Comparison of ENCODE assay signal across 14 cellular contexts in the genomic region with DNA sequence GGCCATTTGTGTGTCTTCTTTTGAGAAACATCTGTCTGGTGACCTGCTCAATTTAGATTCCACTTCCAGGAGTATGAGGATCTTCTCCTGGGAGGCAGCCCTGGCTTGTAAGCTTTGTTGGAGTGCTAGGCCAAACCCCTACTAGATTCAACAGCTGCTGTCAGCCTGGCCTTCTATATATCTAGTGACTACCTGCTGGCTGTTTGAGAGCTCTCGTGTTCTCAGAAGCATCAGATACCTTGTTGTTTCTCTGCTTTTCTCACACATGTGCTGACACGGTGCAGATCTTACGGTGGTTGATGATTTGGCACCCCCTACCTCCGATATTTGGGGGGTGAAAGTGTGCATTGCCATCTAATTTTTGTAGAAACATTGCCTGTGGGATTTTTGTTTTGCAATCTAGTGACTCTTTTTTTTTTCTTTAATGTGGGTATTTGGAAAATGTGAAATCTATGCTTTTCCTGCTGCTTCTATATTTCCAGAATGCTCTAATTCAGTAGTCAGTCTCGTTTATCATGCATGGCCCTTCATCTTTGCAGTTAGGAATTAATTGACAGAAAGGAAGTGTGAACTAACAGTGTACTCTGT. TPM values are rescaled to one million over a fixed set of nuclear protein-coding genes. Genes with fewer than 3 reads are reported as not detected.
A peak's percentile ranks its signal among the peaks of the same experiment; 100 is the strongest.
DNase-seq lines count a peak whose midpoint lies in the region; ATAC-seq and TF ChIP-seq lines count a peak whose summit lies in the region.
"Had no signal": no experiment of that assay in that cellular context is flagged by ENCODE, and none has a peak within 500 bp of the region (broad histone marks: within the 10 kb centered on the region; RNA-seq: fewer than 3 reads in every experiment).

No MANE protein-coding gene starts in this region.

- ATAC-seq in GM18907 (IDR thresholded peaks at IDR 0.05; ENCODE audit: unreplicated experiment): no peak

- no peak for TF ChIP-seq POLR2A in erythroblast (IDR thresholded peaks at IDR 0.05; ENCODE audit: low read length)

- in situ Hi-C loops in G401 (cut with HindIII; ENCODE audit: low sequenced_read_pairs): no loop called here

- DNase-seq in GM04504 (ENCODE audit: low read depth) (peak; percentile 58), T1000 (lab: John Stamatoyannopoulos, UW) (peak; percentile 10), fibroblast of gingiva (ENCODE audit: low read depth) (peak; percentile 76), pulmonary artery endothelial cell (ENCODE audit: low read depth, low spot score) (peak; percentile 39), NCI-H2107 (lab: John Stamatoyannopoulos, UW) (no peak), erythroblast (lab: John Stamatoyannopoulos, UW) (no peak), G401 (ENCODE audit: low spot score) (no peak)
- DNase-seq: activated CD4-positive, CD25-positive, alpha-beta regulatory T cell treated with anti-CD3 and anti-CD28 coated beads, Interleukin-2, amount 50 U/mL, for 72 hours; activated T-cell treated with anti-CD3 and anti-CD28 coated beads, Interleukin-2, amount 50 U/mL, for 24 hours; aorta; GF-D8; NCI-H187 treated with DMSO at 0.1 percent for 48 hours; NK-92 treated with Interleukin-12 subunit alpha and Interleukin-12 subunit beta, amount 100 ng/mL, for 24 hours had no signal

RNA-seq across cellular contexts. Expression of a gene that starts 4.7 kb away (rescaled TPM):
- 642 and 861 TPM in 2 replicates for total RNA-seq in pulmonary artery endothelial cell
- 40.3 and 42.9 TPM in 2 replicates for total RNA-seq in G401 (2014; rRNA removed; shearing (Covaris generic))

Comparison
In these comparisons a context has a peak if more than half of its experiments do, and no peak if none do; other contexts are left out.
1. DNase-seq: peak in GM04504 (single experiment), T1000 (single experiment), fibroblast of gingiva (single experiment) and pulmonary artery endothelial cell (single experiment); none in NCI-H2107 (single experiment), erythroblast (0 of 2) and G401 (single experiment).
2. RNA of a gene that starts 4.7 kb away (total RNA-seq): 642 to 861 TPM in pulmonary artery endothelial cell; 40.3 to 42.9 TPM in G401; every median in the first group is over 10 times any median in the second.